Comparison of ENCODE assay signal across 8 cellular contexts in genomic region chr19:15432629-15433518, GRCh38. TPM values are rescaled to one million over a fixed set of nuclear protein-coding genes. Genes with fewer than 3 reads are reported as not detected.
DNase-seq lines count a peak whose midpoint lies in the region; ATAC-seq and TF ChIP-seq lines count a peak whose summit lies in the region.

No MANE protein-coding gene starts in this region.

- peaks cover 3% of the 10 kb centered on the region for H3K36me3 Mint-ChIP-seq in neural crest cell (ENCODE audit: low read depth)
- H3K36me3 Mint-ChIP-seq in stimulated activated naive CD8-positive, alpha-beta T cell treated with anti-CD3 and anti-CD28 coated beads, Interleukin-15, Interleukin-2, amounts not matched to agents 100 ng/mL and 50 ng/mL, for 24 hours (ENCODE audit: low read depth): peaks cover 14% of the 10 kb centered on the region

- DNase-seq in D341Med (ENCODE audit: low spot score) (peak; percentile 99), LHCN-M2 (ENCODE audit: low read depth) (peak; percentile 86), activated gamma-delta T cell (lab: John Stamatoyannopoulos, UW) (peak; percentile 91), fibroblast of villous mesenchyme (ENCODE audit: low read depth) (peak; percentile 92), neural crest cell (ENCODE audit: low read depth, low spot score) (peak; percentile 87)

- H3K4me3 Mint-ChIP-seq in neural crest cell: peak overlapping the region; percentile 97
- peak overlapping the region; percentile 97 for H3K4me3 Mint-ChIP-seq in stimulated activated naive CD8-positive, alpha-beta T cell treated with anti-CD3 and anti-CD28 coated beads, Interleukin-15, Interleukin-2, amounts not matched to agents 100 ng/mL and 50 ng/mL, for 24 hours

- no peak for TF ChIP-seq CTCF in fibroblast of villous mesenchyme (IDR thresholded peaks at IDR 0.05; ENCODE audit: insufficient read depth, low read depth, low read length)
- TF ChIP-seq CTCF in neural crest cell (conservative IDR thresholded peaks at IDR 0.05): no peak

- ATAC-seq in GM21515 (IDR thresholded peaks at IDR 0.05; ENCODE audit: unreplicated experiment): peak; percentile 78

- H3K4me3 ChIP-seq in fibroblast of villous mesenchyme (ENCODE audit: low read depth, low read length): peak overlapping the region; percentile 79

- peak overlapping the region; percentile 82 for H3K27ac Mint-ChIP-seq in neural crest cell (ENCODE audit: unreplicated experiment)
- peak overlapping the region; percentile 94 for H3K27ac Mint-ChIP-seq in stimulated activated naive CD8-positive, alpha-beta T cell treated with anti-CD3 and anti-CD28 coated beads, Interleukin-15, Interleukin-2, amounts not matched to agents 100 ng/mL and 50 ng/mL, for 24 hours

- H3K27me3 Mint-ChIP-seq in neural crest cell (ENCODE audit: low read depth): no peaks in the 10 kb centered on the region
- no peaks in the 10 kb centered on the region for H3K27me3 Mint-ChIP-seq in stimulated activated naive CD8-positive, alpha-beta T cell treated with anti-CD3 and anti-CD28 coated beads, Interleukin-15, Interleukin-2, amounts not matched to agents 100 ng/mL and 50 ng/mL, for 24 hours

- H3K4me1 Mint-ChIP-seq in neural crest cell: peaks cover 23% of the 10 kb centered on the region
- H3K4me1 Mint-ChIP-seq in stimulated activated naive CD8-positive, alpha-beta T cell treated with anti-CD3 and anti-CD28 coated beads, Interleukin-15, Interleukin-2, amounts not matched to agents 100 ng/mL and 50 ng/mL, for 24 hours (ENCODE audit: low read depth): peaks cover 33% of the 10 kb centered on the region

- peak; percentile 79 for TF ChIP-seq POLR2A in Raji (IDR thresholded peaks at IDR 0.05; ENCODE audit: insufficient read depth, low read depth, low read length)

- H3K9me3 Mint-ChIP-seq in neural crest cell: no peaks in the 10 kb centered on the region
- H3K9me3 Mint-ChIP-seq in stimulated activated naive CD8-positive, alpha-beta T cell treated with anti-CD3 and anti-CD28 coated beads, Interleukin-15, Interleukin-2, amounts not matched to agents 100 ng/mL and 50 ng/mL, for 24 hours: no peaks in the 10 kb centered on the region

RNA-seq across cellular contexts. Expression of gene AKAP8L, which starts 14.1 kb away (rescaled TPM):
- total RNA-seq in LHCN-M2 (2014; rRNA removed): 54.1 TPM in 2 replicates
- polyA plus RNA-seq in LHCN-M2 (2012): 27.1 TPM
- 59.6 and 61.3 TPM in 2 replicates for total RNA-seq in fibroblast of villous mesenchyme
- total RNA-seq in neural crest cell: 154 and 163 TPM in 2 replicates

RNA-seq across cellular contexts. Expression of gene WIZ, which starts 16.9 kb away (rescaled TPM):
- total RNA-seq in LHCN-M2 (2014; rRNA removed) (21.5 and 25.9 TPM in 2 replicates), fibroblast of villous mesenchyme (7.3 and 7.4 TPM in 2 replicates), neural crest cell (77.1 and 80.2 TPM in 2 replicates)
- polyA plus RNA-seq in LHCN-M2 (2012): 28.0 TPM

RNA-seq across cellular contexts. Expression of gene RASAL3, which starts 31.5 kb away (rescaled TPM):
- 0.06 TPM in 1 of 2 replicates, not detected in the other for total RNA-seq in LHCN-M2 (2014; rRNA removed)
- polyA plus RNA-seq in LHCN-M2 (2012): not detected
- not detected in 2 replicates for total RNA-seq in fibroblast of villous mesenchyme
- not detected in 2 replicates for total RNA-seq in neural crest cell

RNA-seq across cellular contexts. Expression of gene PGLYRP2, which starts 46.4 kb away (rescaled TPM):
- not detected in 2 replicates for total RNA-seq in LHCN-M2 (2014; rRNA removed)
- polyA plus RNA-seq in LHCN-M2 (2012): not detected
- not detected in 2 replicates for total RNA-seq in fibroblast of villous mesenchyme
- total RNA-seq in neural crest cell: not detected in 2 replicates

RNA-seq across cellular contexts. Expression of gene AKAP8, which starts 53.3 kb away (rescaled TPM):
- total RNA-seq in LHCN-M2 (2014; rRNA removed) (26.3 and 28.0 TPM in 2 replicates), fibroblast of villous mesenchyme (16.0 and 19.6 TPM in 2 replicates), neural crest cell (41.3 and 43.1 TPM in 2 replicates)
- polyA plus RNA-seq in LHCN-M2 (2012): 12.0 TPM

Comparison
In these comparisons a context has a peak if more than half of its experiments do, and no peak if none do; other contexts are left out.
1. Peak in every context shown above with its lines: DNase-seq, ATAC-seq and H3K4me3 ChIP-seq.